24 cellular contexts compared by ENCODE assay signal in genomic region chr13:59444210-59444857, GRCh38.
DNase-seq lines count a peak whose midpoint lies in the region; ATAC-seq, FAIRE-seq and TF ChIP-seq lines count a peak whose summit lies in the region.
"Had no signal": no experiment of that assay in that cellular context is flagged by ENCODE, and none has a peak within 500 bp of the region (broad histone marks: within the 10 kb centered on the region; RNA-seq: fewer than 3 reads in every experiment).

No MANE protein-coding gene starts in this region.

- peak; percentile 44 for DNase-seq in DMS79 (lab: John Stamatoyannopoulos, UW)
- DNase-seq in NCI-H1092 (lab: John Stamatoyannopoulos, UW), result peak; percentile 18
- DNase-seq in NCI-H2171 (lab: John Stamatoyannopoulos, UW), result peak; percentile 30
- no peak for DNase-seq in H1 (ENCODE audit: low read depth in 1 of 2, low spot score in 2 of 2)
- no peak for DNase-seq in HCEC 1CT
- DNase-seq in NCI-H1930 (lab: John Stamatoyannopoulos, UW), result no peak
- DNase-seq: activated CD4-positive, alpha-beta T cell treated with anti-CD3 and anti-CD28 coated beads for 1 hour; activated CD8-positive, alpha-beta T cell treated with anti-CD3 and anti-CD28 coated beads for 36 hours; activated naive CD8-positive, alpha-beta T cell treated with anti-CD3 and anti-CD28 coated beads, Interleukin-2, amount 10 ng/mL, durations not matched to agents 7 days and 5 days; KBM-7; kidney; mammary epithelial cell; MM.1S; NCI-H446; Peyer's patch; right lobe of liver; stimulated activated CD4-positive, alpha-beta T cell treated with anti-CD3 and anti-CD28 coated beads, Interleukin-15, amount 100 ng/mL, for 24 hours; stimulated activated naive CD8-positive, alpha-beta T cell treated with anti-CD3 and anti-CD28 coated beads, Interleukin-15, Interleukin-2, amounts not matched to agents 100 U/mL and 50 U/mL, for 24 hours; T-helper 1 cell had no signal

- no peak overlapping the region for H3K14ac ChIP-seq in H1 (ENCODE audit: insufficient read length)

- no peak overlapping the region for H3K27ac ChIP-seq in H1 (ENCODE audit: low read depth, low read length)
- H3K27ac ChIP-seq: Peyer's patch, right lobe of liver, SJCRH30, thyroid gland had no signal

- H3K4me2 ChIP-seq in H1 (ENCODE audit: insufficient read depth in 1 of 2, low read depth in 2 of 2, low read length in 2 of 2), result no peak overlapping the region

- peak overlapping the region; percentile 51; the same call in 1 of the 2 replicates for H2BK12ac ChIP-seq in H1 (ENCODE audit: low read depth, low read length)

- FAIRE-seq in H1 (lab: Jason Lieb, UNC), result no peak
- FAIRE-seq: D721Med, kidney, TTC549 had no signal

- H3K18ac ChIP-seq in H1 (ENCODE audit: extremely low read depth, low read length), result no peak overlapping the region

- H3K79me2 ChIP-seq in H1 (ENCODE audit: control insufficient read depth in 1 of 2, insufficient read depth in 2 of 2, low read length in 2 of 2), result no peaks in the 10 kb centered on the region

- peak overlapping the region; percentile 74; the same call in 1 of the 2 replicates for H2AFZ ChIP-seq in H1 (ENCODE audit: low read length)

- no peak for TF ChIP-seq CTCF in H1 (IDR thresholded peaks at IDR 0.05; ENCODE audit: control extremely low read depth in 1 of 3, insufficient read depth in 1 of 3, low read depth in 1 of 3, low read length in 3 of 3)

- H3K23me2 ChIP-seq in H1 (ENCODE audit: low read depth, low read length), result no peaks in the 10 kb centered on the region

- no peak for ATAC-seq in HG03280 (IDR thresholded peaks at IDR 0.05; ENCODE audit: unreplicated experiment)
- ATAC-seq: activated CD8-positive, alpha-beta T cell treated with anti-CD3 and anti-CD28 coated beads for 36 hours; right lobe of liver; stimulated activated naive CD8-positive, alpha-beta T cell treated with anti-CD3 and anti-CD28 coated beads, Interleukin-15, Interleukin-2, amounts not matched to agents 100 U/mL and 50 U/mL, for 24 hours had no signal

- no peak overlapping the region for H3K23ac ChIP-seq in H1 (ENCODE audit: insufficient read length)

- H3K9me3 ChIP-seq in H1 (ENCODE audit: insufficient read depth in 2 of 2, low read depth in 1 of 2, low read length in 1 of 2), result peaks cover 0 to 7% of the 10 kb centered on the region in 2 experiments; a peak in 1 of 4 replicates
- H3K9me3 ChIP-seq: Peyer's patch, right lobe of liver, SJCRH30, thyroid gland had no signal

- no peak for TF ChIP-seq EP300 in H1 (IDR thresholded peaks at IDR 0.05; ENCODE audit: borderline replicate concordance in 1 of 2, low read depth in 2 of 2, low read length in 2 of 2)

- peaks cover 4 to 17% (median 10%) of the 10 kb centered on the region in 4 experiments; a peak in 6 of 7 replicates for H3K4me1 ChIP-seq in H1 (replicated peaks in 1 of 4; ENCODE audit: control insufficient read depth in 3 of 4, insufficient read depth in 4 of 4, low read length in 3 of 4)
- H3K4me1 ChIP-seq: Peyer's patch, right lobe of liver had no signal

- H2AK5ac ChIP-seq in H1 (ENCODE audit: low read depth, low read length), result no peak overlapping the region

- H3K27me3 ChIP-seq in H1 (replicated peaks in 1 of 4; ENCODE audit: control insufficient read depth in 3 of 4, extremely low read depth in 1 of 4, insufficient read depth in 3 of 4, low read length in 3 of 4), result no peaks in the 10 kb centered on the region; a peak in 1 of 7 replicates
- H3K27me3 ChIP-seq: Peyer's patch, right lobe of liver, SJCRH30, thyroid gland had no signal

- H4K91ac ChIP-seq in H1 (replicated peaks; ENCODE audit: insufficient read length, low read length), result no peak overlapping the region

- no peaks in the 10 kb centered on the region for H3K79me1 ChIP-seq in H1 (ENCODE audit: low read depth, low read length)

- no peak overlapping the region for H2BK15ac ChIP-seq in H1 (ENCODE audit: low read length)

- H3K36me3 ChIP-seq in H1 (ENCODE audit: control insufficient read depth in 2 of 4, insufficient read depth in 4 of 4, low read length in 3 of 4), result no peaks in the 10 kb centered on the region; a peak in 1 of 8 replicates
- H3K36me3 ChIP-seq: Peyer's patch, right lobe of liver, SJCRH30, thyroid gland had no signal

- H3K4ac ChIP-seq in H1 (replicated peaks; ENCODE audit: insufficient read length, low read depth, low read length), result no peak overlapping the region

- H4K20me1 ChIP-seq in H1 (replicated peaks in 1 of 2; ENCODE audit: control insufficient read depth in 1 of 2, insufficient read depth in 2 of 2, low read length in 2 of 2), result no peaks in the 10 kb centered on the region

- no peak for TF ChIP-seq RAD21 in H1 (IDR thresholded peaks at IDR 0.05 in 1 of 2, conservative IDR thresholded peaks at IDR 0.05 in 1 of 2; ENCODE audit: low read depth in 2 of 2, low read length in 2 of 2)

- H2BK5ac ChIP-seq in H1 (ENCODE audit: low read depth, low read length), result no peak overlapping the region

- H3K9ac ChIP-seq in H1 (replicated peaks in 1 of 4; ENCODE audit: extremely low read depth in 1 of 4, low read depth in 3 of 4, low read length in 3 of 4), result no peak overlapping the region

- no peak overlapping the region for H4K8ac ChIP-seq in H1 (ENCODE audit: extremely low read depth, insufficient read depth, low read length)

- H3K56ac ChIP-seq in H1 (replicated peaks; ENCODE audit: insufficient read length, low read depth, low read length), result no peak overlapping the region

- H4K5ac ChIP-seq in H1 (ENCODE audit: insufficient read length, low read depth, low read length), result no peak overlapping the region

- 92% methylated on average over 6 of the region's 6 CpGs; no CpG with 5 or more reads in 1 of the 2 experiments for WGBS in H1 (ENCODE audit: extremely low coverage in 1 of 2, insufficient coverage in 1 of 2, insufficient read length in 1 of 2, insufficient replicate concordance in 2 of 2, low coverage in 1 of 2, low lambda C conversion rate in 2 of 2, missing lambda C conversion rate in 1 of 2), 2 experiments

- no peak overlapping the region for H3K4me3 ChIP-seq in H1 (ENCODE audit: extremely low read depth in 1 of 4, insufficient read depth in 2 of 4, low read depth in 3 of 4, low read length in 4 of 4)
- H3K4me3 ChIP-seq: Peyer's patch, right lobe of liver, SJCRH30, thyroid gland had no signal

- no peak overlapping the region for H2BK120ac ChIP-seq in H1 (replicated peaks; ENCODE audit: low read depth, low read length)

- POLR2A ChIA-PET in H1 (lab: Charles Lee; ENCODE audit: partially characterized antibody), result no interaction called here

- CTCF ChIA-PET in H1 (lab: Charles Lee; ENCODE audit: partially characterized antibody), result interaction anchor here (1.3 to 3.7 kb wide), 2 partner anchors 53 to 816 kb away, joined by 3 to 16 read pairs; no protein-coding TSS in a partner anchor

- no peak for TF ChIP-seq POLR2A in H1 (IDR thresholded peaks at IDR 0.05; ENCODE audit: control extremely low read depth in 1 of 2, low read depth in 2 of 2, low read length in 2 of 2)

- peak overlapping the region; percentile 24; the same call in 1 of the 2 replicates for H2BK20ac ChIP-seq in H1 (ENCODE audit: low read length)

TF ChIP-seq in H1, 55 proteins besides CTCF, POLR2A, EP300 and RAD21:
- TF ChIP-seq CBX8 (IDR thresholded peaks at IDR 0.05; ENCODE audit: borderline replicate concordance, low read depth, low read length) (no peak), TBP (IDR thresholded peaks at IDR 0.05; ENCODE audit: low read depth, low read length) (no peak), JUND (IDR thresholded peaks at IDR 0.05; ENCODE audit: low read length) (no peak), EZH2 (IDR thresholded peaks at IDR 0.05; ENCODE audit: low read depth, low read length, severe bottlenecking) (no peak), KDM1A (IDR thresholded peaks at IDR 0.05; ENCODE audit: borderline replicate concordance, low read length) (no peak), SP2 (IDR thresholded peaks at IDR 0.05; ENCODE audit: low read length) (no peak), PHF8 (conservative IDR thresholded peaks at IDR 0.05; ENCODE audit: low read depth, low read length) (no peak), TAF7 (optimal IDR thresholded peaks at IDR 0.05; ENCODE audit: borderline replicate concordance, low read depth, low read length) (no peak), MAFK (IDR thresholded peaks at IDR 0.05; ENCODE audit: low read depth, low read length) (no peak), ATF3 (IDR thresholded peaks at IDR 0.05; ENCODE audit: insufficient read depth, low read depth, low read length) (no peak)
TF ChIP-seq in H1: peak in this region for 0.

Comparison
In these comparisons a context has a peak if more than half of its experiments do, and no peak if none do; other contexts are left out.
1. DNase-seq: peak in DMS79 (single experiment), NCI-H1092 (single experiment) and NCI-H2171 (single experiment); none in H1 (0 of 2), HCEC 1CT (single experiment) and NCI-H1930 (0 of 2).